ENCODE assay signal across 15 cellular contexts in the genomic region with DNA sequence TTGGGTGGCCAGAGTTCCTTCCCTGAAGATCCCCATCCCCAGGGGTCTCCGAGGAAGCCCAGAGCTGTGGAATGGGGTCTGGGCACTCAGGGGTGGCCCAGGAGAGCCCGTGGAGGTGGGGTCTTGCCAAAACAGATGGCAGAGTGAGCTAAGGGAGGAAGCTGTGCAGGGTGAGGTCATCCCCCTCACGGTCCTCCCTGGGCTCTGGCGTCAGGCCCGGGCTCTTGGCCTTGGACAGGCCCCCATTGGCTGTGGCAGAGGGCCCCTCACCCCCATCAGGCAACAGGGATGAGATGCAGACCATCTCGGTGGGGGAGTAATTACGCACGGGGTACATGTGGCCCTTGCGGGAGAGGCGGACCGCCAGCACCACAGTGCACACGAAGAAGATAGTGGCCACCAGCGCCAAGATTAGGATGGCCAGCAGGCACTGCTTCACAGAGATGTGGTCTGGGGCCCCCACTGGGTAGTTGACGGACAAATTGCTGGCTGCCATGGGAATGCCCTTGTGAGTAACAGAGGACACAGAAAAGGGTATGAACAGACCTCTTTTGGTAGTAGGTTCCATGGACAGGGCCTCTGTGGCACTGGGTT. TPM values are rescaled to one million over a fixed set of nuclear protein-coding genes. Genes with fewer than 3 reads are reported as not detected.
DNase-seq lines count a peak whose midpoint lies in the region; ATAC-seq lines count a peak whose summit lies in the region.
"Had no signal": no experiment of that assay in that cellular context is flagged by ENCODE, and none has a peak within 500 bp of the region (broad histone marks: within the 10 kb centered on the region; RNA-seq: fewer than 3 reads in every experiment).

No MANE protein-coding gene starts in this region.

- no peaks in the 10 kb centered on the region for H3K9me3 Mint-ChIP-seq in CD4-positive, alpha-beta memory T cell
- no peaks in the 10 kb centered on the region for H3K9me3 Mint-ChIP-seq in natural killer cell treated with Interleukin-12 subunit alpha and Interleukin-12 subunit beta and Interleukin-15 and Interleukin-18, amount 100 ng/mL, for 72 hours

- peak overlapping the region in 1 of 8 donors; percentile 62 for H3K4me3 Mint-ChIP-seq in CD4-positive, alpha-beta memory T cell
- H3K4me3 Mint-ChIP-seq in natural killer cell treated with Interleukin-12 subunit alpha and Interleukin-12 subunit beta and Interleukin-15 and Interleukin-18, amount 100 ng/mL, for 72 hours: no peak overlapping the region

- no peak overlapping the region for H3K4me3 ChIP-seq in BLaER1
- no peak overlapping the region for H3K4me3 ChIP-seq in CD4-positive, alpha-beta memory T cell (ENCODE audit: low read length in 2 of 2)
- H3K4me3 ChIP-seq: dorsolateral prefrontal cortex, GM23248, suprapubic skin had no signal

- H3K9ac ChIP-seq in BLaER1: no peak overlapping the region
- H3K9ac ChIP-seq: GM23248 had no signal

- peaks cover 25% of the 10 kb centered on the region for H3K4me1 ChIP-seq in BLaER1
- H3K4me1 ChIP-seq in CD4-positive, alpha-beta memory T cell (ENCODE audit: insufficient read depth, low read length): peaks cover 93% of the 10 kb centered on the region

- no peaks in the 10 kb centered on the region for H4K20me1 ChIP-seq in BLaER1

- H3K4me2 ChIP-seq in BLaER1: peak overlapping the region; percentile 68

- H3K27me3 ChIP-seq in BLaER1: no peaks in the 10 kb centered on the region
- no peaks in the 10 kb centered on the region for H3K27me3 ChIP-seq in CD4-positive, alpha-beta memory T cell (ENCODE audit: insufficient read depth, low read length)
- H3K27me3 ChIP-seq: dorsolateral prefrontal cortex, suprapubic skin had no signal

- H3K36me3 Mint-ChIP-seq in CD4-positive, alpha-beta memory T cell: peaks cover 50 to 77% of the 10 kb centered on the region in 2 donors
- peaks cover 21% of the 10 kb centered on the region for H3K36me3 Mint-ChIP-seq in natural killer cell treated with Interleukin-12 subunit alpha and Interleukin-12 subunit beta and Interleukin-15 and Interleukin-18, amount 100 ng/mL, for 72 hours

- H3K27me3 Mint-ChIP-seq in CD4-positive, alpha-beta memory T cell: no peaks in the 10 kb centered on the region
- H3K27me3 Mint-ChIP-seq in natural killer cell treated with Interleukin-12 subunit alpha and Interleukin-12 subunit beta and Interleukin-15 and Interleukin-18, amount 100 ng/mL, for 72 hours: no peaks in the 10 kb centered on the region

- no peaks in the 10 kb centered on the region for H3K36me3 ChIP-seq in BLaER1
- peaks cover 66% of the 10 kb centered on the region for H3K36me3 ChIP-seq in CD4-positive, alpha-beta memory T cell (ENCODE audit: insufficient read depth, low read length)
- H3K36me3 ChIP-seq: suprapubic skin had no signal

- no peak for DNase-seq in CD4-positive, alpha-beta memory T cell
- DNase-seq in dermis blood vessel endothelial cell (peak; percentile 48), NCI-H187 treated with DMSO at 0.1 percent for 48 hours (lab: John Stamatoyannopoulos, UW) (no peak), NCI-H2171 (lab: John Stamatoyannopoulos, UW) (no peak)
- DNase-seq in natural killer cell treated with Interleukin-12 subunit alpha and Interleukin-12 subunit beta and Interleukin-15 and Interleukin-18, amount 100 ng/mL, for 72 hours (ENCODE audit: low spot score): no peak
- DNase-seq in stimulated activated CD8-positive, alpha-beta memory T cell treated with anti-CD3 and anti-CD28 coated beads, Interleukin-4, amount 100 ng/mL, for 48 hours: no peak
- DNase-seq: C1 segment of cervical spinal cord; dorsolateral prefrontal cortex; GM23248; hippocampal formation; NCI-H526 treated with DMSO at 0.1 percent for 48 hours; PC-3; stimulated activated CD4-positive, alpha-beta T cell treated with anti-CD3 and anti-CD28 coated beads, Interleukin-15, amount 100 ng/mL, for 24 hours had no signal

- peak overlapping the region; percentile 45 for H3K27ac ChIP-seq in BLaER1
- H3K27ac ChIP-seq in CD4-positive, alpha-beta memory T cell (ENCODE audit: low read depth, low read length): peak overlapping the region; percentile 52
- H3K27ac ChIP-seq: dorsolateral prefrontal cortex, GM23248 had no signal

- peaks cover 5% of the 10 kb centered on the region; the same call in 1 of the 2 replicates for H3K9me3 ChIP-seq in BLaER1
- H3K9me3 ChIP-seq in CD4-positive, alpha-beta memory T cell (ENCODE audit: control insufficient read depth in 1 of 2, low read length in 2 of 2): no peaks in the 10 kb centered on the region
- H3K9me3 ChIP-seq: suprapubic skin had no signal

- no peak for ATAC-seq in natural killer cell treated with Interleukin-12 subunit alpha and Interleukin-12 subunit beta and Interleukin-15 and Interleukin-18, amount 100 ng/mL, for 72 hours
- ATAC-seq: PC-3 had no signal

- CTCF ChIA-PET in CD4-positive, alpha-beta memory T cell (lab: Charles Lee; ENCODE audit: partially characterized antibody): interaction anchor here (7.7 to 13.8 kb wide), 2 partner anchors 11 to 180 kb away, joined by 75 to 463 read pairs; a partner anchor contains a TSS

- peaks cover 46 to 87% (median 66%) of the 10 kb centered on the region in 4 donors for H3K4me1 Mint-ChIP-seq in CD4-positive, alpha-beta memory T cell
- H3K4me1 Mint-ChIP-seq in natural killer cell treated with Interleukin-12 subunit alpha and Interleukin-12 subunit beta and Interleukin-15 and Interleukin-18, amount 100 ng/mL, for 72 hours (ENCODE audit: low read depth in 2 of 2): peaks cover 59 to 75% of the 10 kb centered on the region in 2 donors

- H3K27ac Mint-ChIP-seq in CD4-positive, alpha-beta memory T cell: peak overlapping the region in 6 of 7 donors; percentile 81 to 99 (median 94)
- H3K27ac Mint-ChIP-seq in natural killer cell treated with Interleukin-12 subunit alpha and Interleukin-12 subunit beta and Interleukin-15 and Interleukin-18, amount 100 ng/mL, for 72 hours: peak overlapping the region; percentile 92 to 100

- POLR2A ChIA-PET in CD4-positive, alpha-beta memory T cell (lab: Charles Lee; ENCODE audit: partially characterized antibody): interaction anchor here (1.3 to 9.9 kb wide), 3 partner anchors 8 to 62 kb away, joined by 5 to 310 read pairs (median 9); a partner anchor contains a TSS

- intact Hi-C loops in CD4-positive, alpha-beta memory T cell (cut with micrococcal nuclease): no loop called here

RNA-seq across cellular contexts. Expression of a gene that starts 10.7 kb away (rescaled TPM):
- 100 to 1,000 TPM; 175 to 176 TPM for total RNA-seq in CD4-positive, alpha-beta memory T cell
- 100 to 1,000 TPM; 485 to 781 TPM for polyA plus RNA-seq in CD4-positive, alpha-beta memory T cell
- 0.65 and 0.85 TPM in 2 replicates for total RNA-seq in dermis blood vessel endothelial cell
- total RNA-seq in natural killer cell treated with Interleukin-12 subunit alpha and Interleukin-12 subunit beta and Interleukin-15 and Interleukin-18, amount 100 ng/mL, for 72 hours: 10 to 100 TPM; 26.5 to 34.6 TPM

RNA-seq across cellular contexts. Expression of a gene that starts 25.1 kb away (rescaled TPM):
- total RNA-seq in CD4-positive, alpha-beta memory T cell: under 1 TPM; 0.30 to 0.58 TPM
- under 1 TPM in 1 of 2 donors, not detected in 1; 0.42 TPM for polyA plus RNA-seq in CD4-positive, alpha-beta memory T cell
- total RNA-seq in dermis blood vessel endothelial cell: under 0.01 TPM in 1 of 2 replicates, not detected in the other
- not detected for total RNA-seq in natural killer cell treated with Interleukin-12 subunit alpha and Interleukin-12 subunit beta and Interleukin-15 and Interleukin-18, amount 100 ng/mL, for 72 hours
- total RNA-seq: PC-3 had no signal

Comparison
In these comparisons a context has a peak if more than half of its experiments do, and no peak if none do; other contexts are left out.
1. RNA of a gene that starts 10.7 kb away (total RNA-seq): 175 to 176 TPM in CD4-positive, alpha-beta memory T cell and 26.5 to 34.6 TPM in natural killer cell treated with Interleukin-12 subunit alpha and Interleukin-12 subunit beta and Interleukin-15 and Interleukin-18, amount 100 ng/mL, for 72 hours; 0.65 to 0.85 TPM in dermis blood vessel endothelial cell; every median in the first group is over 10 times any median in the second.